In the genomic region with DNA sequence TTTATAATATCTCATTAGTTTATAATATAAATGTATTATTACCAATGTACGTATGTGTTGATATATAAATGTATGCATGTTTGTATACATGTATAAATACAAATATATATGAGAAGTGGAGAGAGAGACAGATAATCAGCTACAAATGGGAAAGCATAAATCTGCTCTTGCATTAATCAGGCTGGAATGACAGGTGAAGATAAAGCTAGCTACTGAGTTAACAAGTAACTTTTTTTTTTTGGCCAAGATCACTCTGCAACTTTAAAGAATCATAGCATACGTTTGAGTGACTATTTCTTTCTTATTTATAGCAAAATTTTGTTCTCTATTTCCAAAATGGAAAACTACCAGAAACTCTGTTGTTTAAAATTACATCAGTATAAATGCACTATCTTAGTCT, we compare ENCODE assay signal across 33 cellular contexts.
"Had no signal": no experiment of that assay in that cellular context is flagged by ENCODE, and none has a peak within 500 bp of the region (broad histone marks: within the 10 kb centered on the region; RNA-seq: fewer than 3 reads in every experiment).

No MANE protein-coding gene starts in this region.

- H3K27ac ChIP-seq: adrenal gland, ascending aorta, body of pancreas, brain microvascular endothelial cell, breast epithelium, cardiac muscle cell had no signal

- DNase-seq: activated effector memory CD4-positive, alpha-beta T cell treated with anti-CD3 and anti-CD28 coated beads, Interleukin-2, amount 50 U/mL, for 16 hours; activated effector memory CD4-positive, alpha-beta T cell treated with Interleukin-2 at 50 U/mL for 16 hours; activated gamma-delta T cell; activated gamma-delta T cell treated with Interleukin-2 at 50 U/mL for 16 hours; activated naive CD4-positive, alpha-beta T cell; activated naive CD4-positive, alpha-beta T cell treated with anti-CD3 and anti-CD28 coated beads for 36 hours; activated naive CD4-positive, alpha-beta T cell treated with anti-CD3 and anti-CD28 coated beads, Interleukin-2, amount 10 ng/mL, durations not matched to agents 7 days and 5 days; activated naive CD4-positive, alpha-beta T cell treated with anti-CD3 and anti-CD28 coated beads, Interleukin-2, amount 50 U/mL, for 16 hours; activated naive CD4-positive, alpha-beta T cell treated with Interleukin-2 at 50 U/mL for 16 hours; activated naive CD8-positive, alpha-beta T cell treated with anti-CD3 and anti-CD28 coated beads for 36 hours; activated naive CD8-positive, alpha-beta T cell treated with anti-CD3 and anti-CD28 coated beads, Interleukin-2, amount 10 ng/mL, durations not matched to agents 7 days and 5 days; activated naive CD8-positive, alpha-beta T cell treated with anti-CD3 and anti-CD28 coated beads, Interleukin-2, amount 50 U/mL, for 24 hours; activated T-cell treated with anti-CD3 and anti-CD28 coated beads, Interleukin-2, amount 50 U/mL, for 24 hours; activated T-cell treated with anti-CD3 and anti-CD28 coated beads, Interleukin-2, amount 50 U/mL, for 4 hours; activated T-cell treated with anti-CD3 and anti-CD28 coated beads, Interleukin-2, amount 50 U/mL, for 48 hours; activated T-cell treated with anti-CD3 and anti-CD28 coated beads, Interleukin-2, amount 50 U/mL, for 72 hours; adrenal gland; amniotic stem cell; amygdala; anterior cingulate cortex; aorta; body of pancreas; brain microvascular endothelial cell; caudate nucleus; central memory CD4-positive, alpha-beta T cell; cerebellar nuclear complex had no signal

- H3K27me3 ChIP-seq: adrenal gland, ascending aorta, body of pancreas, brain microvascular endothelial cell, breast epithelium, cardiac muscle cell had no signal

- H3K4me1 ChIP-seq: adrenal gland, ascending aorta, breast epithelium had no signal

- FAIRE-seq: astrocyte, bronchial epithelial cell had no signal

- ATAC-seq: activated naive CD4-positive, alpha-beta T cell treated with anti-CD3 and anti-CD28 coated beads, Interleukin-2, amount 50 U/mL, for 72 hours; activated naive CD8-positive, alpha-beta T cell treated with anti-CD3 and anti-CD28 coated beads, Interleukin-2, amount 50 U/mL, for 24 hours; activated T-cell treated with anti-CD3 and anti-CD28 coated beads, Interleukin-2, amount 50 U/mL, for 4 hours; activated T-cell treated with anti-CD3 and anti-CD28 coated beads, Interleukin-2, amount 50 U/mL, for 72 hours; activated T-helper 17 cell treated with anti-CD3 and anti-CD28 coated beads, Interleukin-2, amount 50 U/mL, for 72 hours; body of pancreas had no signal

- H3K36me3 ChIP-seq: adrenal gland, ascending aorta, brain microvascular endothelial cell, breast epithelium, cardiac muscle cell had no signal

- H3K9me3 ChIP-seq: ascending aorta, body of pancreas, breast epithelium had no signal

- H3K4me3 ChIP-seq: adrenal gland, ascending aorta, body of pancreas, breast epithelium, cardiac muscle cell had no signal
